8 cellular contexts compared by ENCODE assay signal in the genomic region with DNA sequence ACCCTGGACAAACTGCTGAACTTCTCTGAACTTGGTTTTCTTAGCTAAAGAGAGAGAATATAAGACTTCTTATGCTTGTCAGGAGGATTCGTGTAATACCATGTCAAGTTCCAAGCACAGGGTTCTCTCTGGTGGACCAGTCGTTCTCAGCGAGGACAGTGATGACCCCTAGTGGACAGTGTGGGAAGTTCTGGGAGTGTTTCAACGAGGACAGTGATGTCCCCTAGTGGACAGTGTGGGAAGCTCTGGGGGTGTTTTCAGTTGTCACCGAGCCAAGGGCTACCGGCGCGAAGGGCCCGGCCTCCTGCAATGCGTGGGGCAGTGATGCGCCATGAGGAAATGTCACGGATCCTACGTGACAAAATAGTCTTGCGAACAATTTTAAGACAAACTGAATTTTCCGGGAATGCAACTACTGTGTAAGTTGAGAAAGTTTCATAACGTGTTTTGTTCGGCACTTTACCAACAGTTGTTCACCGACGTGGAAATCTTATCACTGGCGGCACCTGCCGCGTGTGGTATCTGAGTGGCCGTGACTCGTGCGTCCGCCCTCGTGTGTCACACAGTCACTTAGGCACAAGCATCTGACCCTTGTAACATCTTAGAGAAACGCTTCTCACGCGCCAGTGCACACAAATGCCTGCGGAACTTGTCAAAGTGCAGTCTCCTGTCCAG. TPM values are rescaled to one million over a fixed set of nuclear protein-coding genes. Genes with fewer than 3 reads are reported as not detected.
DNase-seq lines count a peak whose midpoint lies in the region; ATAC-seq, FAIRE-seq and TF ChIP-seq lines count a peak whose summit lies in the region.

No MANE protein-coding gene starts in this region.

- no peak for TF ChIP-seq POLR2A in breast epithelium (IDR thresholded peaks at IDR 0.05)

- peak; percentile 89 for ATAC-seq in GM18907 (IDR thresholded peaks at IDR 0.05; ENCODE audit: unreplicated experiment)
- ATAC-seq in HG03159 (IDR thresholded peaks at IDR 0.05; ENCODE audit: unreplicated experiment), result peak; percentile 97

- intact Hi-C loops in breast epithelium (cut with DNase I; ENCODE audit: low total_unique reads), result no loop called here

- H3K36me3 ChIP-seq in breast epithelium, result no peaks in the 10 kb centered on the region

- peak; percentile 82 for FAIRE-seq in islet of Langerhans (lab: Jason Lieb, UNC)

- no peaks in the 10 kb centered on the region for H3K9me3 ChIP-seq in breast epithelium

- H3K4me1 ChIP-seq in breast epithelium, result no peaks in the 10 kb centered on the region

- H3K27me3 ChIP-seq in breast epithelium, result no peaks in the 10 kb centered on the region

- H3K4me3 ChIP-seq in AG10803 (ENCODE audit: low read length) (no peak overlapping the region), breast epithelium (peak overlapping the region in 1 of 3 donors; percentile 27)

- H3K27ac ChIP-seq in VCaP, result no peak overlapping the region
- no peak overlapping the region for H3K27ac ChIP-seq in breast epithelium

- peak; percentile 85 for DNase-seq in AG10803 (ENCODE audit: low read depth)
- DNase-seq in NCI-H2227 (lab: John Stamatoyannopoulos, UW; ENCODE audit: unreplicated experiment), result peak; percentile 87
- peak; percentile 86 to 89 for DNase-seq in breast epithelium (ENCODE audit: low spot score in 2 of 2)
- peak; percentile 70 to 77 for DNase-seq in stimulated activated CD4-positive, alpha-beta T cell treated with anti-CD3 and anti-CD28 coated beads, Interleukin-1b, Interleukin-23, amount 100 ng/mL, for 1 hour (ENCODE audit: low read depth in 2 of 2)

- TF ChIP-seq CTCF in AG10803 (conservative IDR thresholded peaks at IDR 0.05; ENCODE audit: low read length) (peak; percentile 100), VCaP (conservative IDR thresholded peaks at IDR 0.05) (peak; percentile 99), breast epithelium (IDR thresholded peaks at IDR 0.05) (peak; percentile 100)

RNA-seq across cellular contexts. Expression of a gene that starts 39.3 kb away (rescaled TPM):
- total RNA-seq in breast epithelium, result 1 to 10 TPM in 1 of 3 donors, under 1 TPM in 1, not detected in 1; under 0.01 to 1.3 TPM

RNA-seq across cellular contexts. Expression of a gene that starts 57.4 kb away (rescaled TPM):
- total RNA-seq in breast epithelium, result 10 to 100 TPM; 13.1 to 28.7 (median 24.9) TPM
